In genomic region chr4:180734753-180735432, GRCh38 we compare ENCODE assay signal across 28 cellular contexts.
"Had no signal": no experiment of that assay in that cellular context is flagged by ENCODE, and none has a peak within 500 bp of the region (broad histone marks: within the 10 kb centered on the region; RNA-seq: fewer than 3 reads in every experiment).

No MANE protein-coding gene starts in this region.

- DNase-seq: immature natural killer cell; kidney; left colon; left lung; lower lobe of right lung; mammary epithelial cell; mesenchymal stem cell; naive thymus-derived CD8-positive, alpha-beta T cell; nucleus accumbens; pancreas; posterior cingulate gyrus; retina; right cardiac atrium; stimulated activated CD4-positive, alpha-beta T cell treated with anti-CD3 and anti-CD28 coated beads, Interleukin-12 subunit alpha, Interleukin-12 subunit beta, amount 100 ng/mL, for 4 hours; stimulated activated CD4-positive, alpha-beta T cell treated with anti-CD3 and anti-CD28 coated beads, Interleukin-15, amount 100 ng/mL, for 24 hours; stimulated activated CD4-positive, alpha-beta T cell treated with anti-CD3 and anti-CD28 coated beads, Interleukin-2, amount 100 ng/mL, for 24 hours; stimulated activated CD4-positive, alpha-beta T cell treated with anti-CD3 and anti-CD28 coated beads, Interleukin-4, amount 100 ng/mL, for 1 hour; stimulated activated naive B cell treated with anti-CD40 and anti-IgM and Interleukin-4, amounts not matched to agents 10 μg/mL and 1 μg/mL and 100 μg/mL, for 72 hours; stimulated activated naive CD8-positive, alpha-beta T cell treated with anti-CD3 and anti-CD28 coated beads, Interleukin-15, Interleukin-2, amounts not matched to agents 100 U/mL and 50 U/mL, for 24 hours; stomach; testis; thyroid gland; transverse colon; upper lobe of left lung had no signal

- H3K27ac ChIP-seq: left lung, lower lobe of right lung, pancreas, prostate gland, skin epidermis, stomach, testis, thyroid gland, transverse colon, upper lobe of left lung, vagina had no signal

- H3K9me3 ChIP-seq: lower lobe of right lung, pancreas, prostate gland, stomach, testis, thyroid gland, transverse colon, upper lobe of left lung, vagina had no signal

- H3K4me1 ChIP-seq: left lung, lower lobe of right lung, pancreas, prostate gland, stomach, testis, thyroid gland, transverse colon, upper lobe of left lung, vagina had no signal

- H3K36me3 ChIP-seq: left lung, lower lobe of right lung, pancreas, prostate gland, stomach, thyroid gland, transverse colon, upper lobe of left lung, vagina had no signal

- H3K27me3 ChIP-seq: left lung, pancreas, stomach, testis, thyroid gland, transverse colon, upper lobe of left lung, vagina had no signal

- ATAC-seq: left colon; left lung; lower lobe of right lung; naive thymus-derived CD8-positive, alpha-beta T cell; pancreas; right cardiac atrium; sciatic nerve; stimulated activated naive B cell treated with anti-CD40 and anti-IgM and Interleukin-4, amounts not matched to agents 10 μg/mL and 1 μg/mL and 100 μg/mL, for 72 hours; stimulated activated naive CD8-positive, alpha-beta T cell treated with anti-CD3 and anti-CD28 coated beads, Interleukin-15, Interleukin-2, amounts not matched to agents 100 U/mL and 50 U/mL, for 24 hours had no signal

- H3K4me3 ChIP-seq: left lung, lower lobe of right lung, pancreas, prostate gland, skin epidermis, stomach, testis, thyroid gland, transverse colon, upper lobe of left lung, vagina had no signal
